Comparison of ENCODE assay signal across 23 cellular contexts in the genomic region with DNA sequence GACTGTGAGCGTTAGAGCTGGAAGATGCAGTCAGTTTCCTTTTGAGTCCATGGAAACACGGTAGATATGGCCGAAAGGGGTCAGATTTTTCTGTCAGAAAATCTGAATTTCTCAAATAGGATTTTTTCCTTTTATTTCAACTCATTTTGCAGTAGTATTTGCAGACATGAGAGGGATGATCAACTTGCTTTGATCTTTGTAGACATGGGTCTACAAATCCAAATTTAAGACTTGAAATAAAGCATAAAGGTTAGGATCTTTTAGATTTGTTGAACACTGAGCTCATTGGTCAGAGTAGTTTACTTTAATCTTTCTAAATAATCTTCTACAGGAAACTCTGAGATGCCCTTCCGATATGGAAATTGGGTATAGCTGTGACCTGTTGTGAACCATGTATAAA. TPM values are rescaled to one million over a fixed set of nuclear protein-coding genes. Genes with fewer than 3 reads are reported as not detected.
DNase-seq lines count a peak whose midpoint lies in the region; ATAC-seq, FAIRE-seq and TF ChIP-seq lines count a peak whose summit lies in the region.
"Had no signal": no experiment of that assay in that cellular context is flagged by ENCODE, and none has a peak within 500 bp of the region (broad histone marks: within the 10 kb centered on the region; RNA-seq: fewer than 3 reads in every experiment).

No MANE protein-coding gene starts in this region.

- TF ChIP-seq RAD21 in A549 (conservative IDR thresholded peaks at IDR 0.05 in 1 of 2, IDR thresholded peaks at IDR 0.05 in 1 of 2), result no peak

- WGBS in A549 (ENCODE audit: missing lambda C conversion rate), result 75% methylated on average over 4 of the region's 4 CpGs

- TF ChIP-seq EP300 in A549 (IDR thresholded peaks at IDR 0.05), result no peak

- H3K27me3 Mint-ChIP-seq in activated naive CD4-positive, alpha-beta T cell treated with anti-CD3 and anti-CD28 coated beads for 36 hours (ENCODE audit: low read depth), result no peaks in the 10 kb centered on the region
- no peaks in the 10 kb centered on the region for H3K27me3 Mint-ChIP-seq in activated CD4-positive, alpha-beta memory T cell treated with anti-CD3 and anti-CD28 coated beads, Interleukin-2, amount 10 ng/mL, durations not matched to agents 7 days and 5 days
- H3K27me3 Mint-ChIP-seq: B cell; CD4-positive, alpha-beta T cell had no signal

- CTCF ChIA-PET in activated naive CD4-positive, alpha-beta T cell treated with anti-CD3 and anti-CD28 coated beads for 36 hours (lab: Charles Lee), result interaction anchor here (0.6 kb wide), 1 partner anchor 12 kb away, joined by 5 read pairs; no protein-coding TSS in a partner anchor
- CTCF ChIA-PET in A549 (lab: Yijun Ruan, JAX) (interaction anchor here (1.9 kb wide), 1 partner anchor 10 kb away, joined by 7 read pairs; no protein-coding TSS in a partner anchor), HEK293T (lab: Yijun Ruan, JAX) (no interaction called here)
- CTCF ChIA-PET in activated CD4-positive, alpha-beta memory T cell treated with anti-CD3 and anti-CD28 coated beads, Interleukin-2, amount 10 ng/mL, durations not matched to agents 7 days and 5 days (lab: Charles Lee), result interaction anchor here (1.1 to 2.1 kb wide), 3 partner anchors 10 to 81 kb away, joined by 3 to 6 read pairs (median 4); no protein-coding TSS in a partner anchor

- no peak overlapping the region for H3K27ac ChIP-seq in A549
- H3K27ac ChIP-seq: C4-2B had no signal

- H3K9me3 ChIP-seq in A549, result no peaks in the 10 kb centered on the region
- H3K9me3 ChIP-seq: Caco-2 had no signal

- H3K4me3 ChIP-seq in A549, result no peak overlapping the region
- H3K4me3 ChIP-seq: BLaER1 treated with 17β-estradiol and CSF1 and Interleukin-3, amounts not matched to agents 10 nM and 100 nM had no signal

- ATAC-seq in A549, result no peak
- no peak for ATAC-seq in GM19397 (IDR thresholded peaks at IDR 0.05; ENCODE audit: unreplicated experiment)
- ATAC-seq: CD8-positive, alpha-beta T cell had no signal

- H3K27ac Mint-ChIP-seq in activated naive CD4-positive, alpha-beta T cell treated with anti-CD3 and anti-CD28 coated beads for 36 hours, result peak overlapping the region; percentile 8
- no peak overlapping the region for H3K27ac Mint-ChIP-seq in activated CD4-positive, alpha-beta memory T cell treated with anti-CD3 and anti-CD28 coated beads, Interleukin-2, amount 10 ng/mL, durations not matched to agents 7 days and 5 days
- H3K27ac Mint-ChIP-seq: B cell; CD8-positive, alpha-beta T cell had no signal

- H3K4me2 ChIP-seq in A549, result no peak overlapping the region

- intact Hi-C loops in activated naive CD4-positive, alpha-beta T cell treated with anti-CD3 and anti-CD28 coated beads for 36 hours (cut with micrococcal nuclease), result no loop called here

- POLR2A ChIA-PET in A549 (lab: Yijun Ruan, JAX) (no interaction called here), HEK293T (lab: Yijun Ruan, JAX) (no interaction called here)
- POLR2A ChIA-PET in activated CD4-positive, alpha-beta memory T cell treated with anti-CD3 and anti-CD28 coated beads, Interleukin-2, amount 10 ng/mL, durations not matched to agents 7 days and 5 days (lab: Charles Lee), result interaction anchor here (1.1 to 13.9 kb wide), 3 partner anchors 11 to 41 kb away, joined by 3 to 389 read pairs (median 27); a partner anchor contains a TSS

- no peaks in the 10 kb centered on the region for H3K9me3 Mint-ChIP-seq in activated naive CD4-positive, alpha-beta T cell treated with anti-CD3 and anti-CD28 coated beads for 36 hours
- no peaks in the 10 kb centered on the region for H3K9me3 Mint-ChIP-seq in activated CD4-positive, alpha-beta memory T cell treated with anti-CD3 and anti-CD28 coated beads, Interleukin-2, amount 10 ng/mL, durations not matched to agents 7 days and 5 days
- H3K9me3 Mint-ChIP-seq: CD4-positive, alpha-beta T cell; CD8-positive, alpha-beta T cell had no signal

- peaks cover 25% of the 10 kb centered on the region for H3K4me1 ChIP-seq in A549

- no peak for TF ChIP-seq CTCF in A549 (IDR thresholded peaks at IDR 0.05)

- H3K36me3 Mint-ChIP-seq in activated naive CD4-positive, alpha-beta T cell treated with anti-CD3 and anti-CD28 coated beads for 36 hours (ENCODE audit: low read depth), result peaks cover 11% of the 10 kb centered on the region
- H3K36me3 Mint-ChIP-seq in activated CD4-positive, alpha-beta memory T cell treated with anti-CD3 and anti-CD28 coated beads, Interleukin-2, amount 10 ng/mL, durations not matched to agents 7 days and 5 days (ENCODE audit: low read depth), result peaks cover 21% of the 10 kb centered on the region

- peaks cover 50% of the 10 kb centered on the region for H3K4me1 Mint-ChIP-seq in activated naive CD4-positive, alpha-beta T cell treated with anti-CD3 and anti-CD28 coated beads for 36 hours (ENCODE audit: low read depth)
- H3K4me1 Mint-ChIP-seq in activated CD4-positive, alpha-beta memory T cell treated with anti-CD3 and anti-CD28 coated beads, Interleukin-2, amount 10 ng/mL, durations not matched to agents 7 days and 5 days, result peaks cover 43% of the 10 kb centered on the region

- DNase-seq in activated naive CD4-positive, alpha-beta T cell treated with anti-CD3 and anti-CD28 coated beads for 36 hours, result no peak
- DNase-seq in activated naive CD4-positive, alpha-beta T cell (lab: John Stamatoyannopoulos, UW), result no peak
- no peak for DNase-seq in A549 (ENCODE audit: low read depth in 1 of 2, low spot score in 1 of 2)
- DNase-seq in GM19239 (ENCODE audit: insufficient read length, low spot score), result no peak
- DNase-seq in HEK293T (ENCODE audit: extremely low spot score), result no peak
- no peak for DNase-seq in NK-92 treated with Interleukin-12 subunit alpha and Interleukin-12 subunit beta, amount 100 ng/mL, for 24 hours (lab: John Stamatoyannopoulos, UW)
- DNase-seq in activated CD4-positive, alpha-beta memory T cell treated with anti-CD3 and anti-CD28 coated beads, Interleukin-2, amount 10 ng/mL, durations not matched to agents 7 days and 5 days, result no peak
- DNase-seq: 8988T; AML-193; Caco-2; Calu3; CD4-positive, alpha-beta T cell; CD8-positive, alpha-beta T cell; DMS79 treated with DMSO at 0.1 percent for 48 hours; GF-D8 had no signal

- no peak overlapping the region for H3K4me3 Mint-ChIP-seq in activated naive CD4-positive, alpha-beta T cell treated with anti-CD3 and anti-CD28 coated beads for 36 hours
- no peak overlapping the region for H3K4me3 Mint-ChIP-seq in activated CD4-positive, alpha-beta memory T cell treated with anti-CD3 and anti-CD28 coated beads, Interleukin-2, amount 10 ng/mL, durations not matched to agents 7 days and 5 days
- H3K4me3 Mint-ChIP-seq: B cell; CD4-positive, alpha-beta T cell; CD8-positive, alpha-beta T cell had no signal

- no peak for TF ChIP-seq POLR2A in A549 (IDR thresholded peaks at IDR 0.05; ENCODE audit: low read length)

- FAIRE-seq in A549 (lab: Jason Lieb, UNC) (peak; percentile 93), GM19239 (lab: Jason Lieb, UNC) (peak; percentile 96)
- FAIRE-seq: A204.1, D721Med, G401.6, GM12891 had no signal

TF ChIP-seq in A549, 52 proteins besides CTCF, POLR2A, EP300 and RAD21:
- TF ChIP-seq EHF (CRISPR knock-in tag; IDR thresholded peaks at IDR 0.05) (no peak), HOXB13 (CRISPR knock-in tag; IDR thresholded peaks at IDR 0.05; ENCODE audit: low read depth) (no peak), SMC3 (IDR thresholded peaks at IDR 0.05) (no peak), MAFK (IDR thresholded peaks at IDR 0.05; ENCODE audit: partially characterized antibody) (no peak), GATA3 (IDR thresholded peaks at IDR 0.05; ENCODE audit: borderline replicate concordance) (no peak), TFCP2L1 (CRISPR knock-in tag; IDR thresholded peaks at IDR 0.05) (no peak)
TF ChIP-seq in A549: peak in this region for 0.

TF ChIP-seq in HEK293T, 16 proteins besides CTCF, POLR2A, EP300 and RAD21:
- no peak for TF ChIP-seq SUZ12 (IDR thresholded peaks at IDR 0.05)
- TF ChIP-seq, protein P1, sequence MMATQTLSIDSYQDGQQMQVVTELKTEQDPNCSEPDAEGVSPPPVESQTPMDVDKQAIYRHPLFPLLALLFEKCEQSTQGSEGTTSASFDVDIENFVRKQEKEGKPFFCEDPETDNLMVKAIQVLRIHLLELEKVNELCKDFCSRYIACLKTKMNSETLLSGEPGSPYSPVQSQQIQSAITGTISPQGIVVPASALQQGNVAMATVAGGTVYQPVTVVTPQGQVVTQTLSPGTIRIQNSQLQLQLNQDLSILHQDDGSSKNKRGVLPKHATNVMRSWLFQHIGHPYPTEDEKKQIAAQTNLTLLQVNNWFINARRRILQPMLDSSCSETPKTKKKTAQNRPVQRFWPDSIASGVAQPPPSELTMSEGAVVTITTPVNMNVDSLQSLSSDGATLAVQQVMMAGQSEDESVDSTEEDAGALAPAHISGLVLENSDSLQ (IDR thresholded peaks at IDR 0.05), result no peak
- 0 out of 2 replicates have a peak, but pooled peaks have one; percentile 6 for TF ChIP-seq FOXA1 (IDR thresholded peaks at IDR 0.05)
- TF ChIP-seq NFRKB (IDR thresholded peaks at IDR 0.05), result no peak
- no peak for TF ChIP-seq HDGF (IDR thresholded peaks at IDR 0.05; ENCODE audit: borderline replicate concordance)

RNA-seq across cellular contexts. Expression of a gene that starts 44.7 kb away (rescaled TPM):
- 10 to 100 TPM; 32.8 to 34.8 TPM for total RNA-seq in activated naive CD4-positive, alpha-beta T cell treated with anti-CD3 and anti-CD28 coated beads for 36 hours
- polyA plus RNA-seq in A549 (2011; rRNA removed) (8.7 and 9.5 TPM in 2 replicates), A549 (2017; fragmentation: RNase III; extraction: RNeasy Plus Mini Kit Qiagen cat#74134 plus additional on column Dnase treatment) (5.8 to 7.8 TPM (median 5.9 TPM) in 3 replicates)
- 0.95 and 0.96 TPM in 2 replicates for polyA plus RNA-seq in A549 (2012; cell fraction: cytosol; rRNA removed)
- polyA plus RNA-seq in A549 (2012; cell fraction: nucleus; rRNA removed), result 0.71 and 1.4 TPM in 2 replicates
- polyA minus RNA-seq in A549 (2011; rRNA and poly(A)+ RNA removed), result 4.1 and 4.3 TPM in 2 replicates
- 10 to 100 TPM; 79.0 to 82.9 TPM for total RNA-seq in activated CD4-positive, alpha-beta memory T cell treated with anti-CD3 and anti-CD28 coated beads, Interleukin-2, amount 10 ng/mL, durations not matched to agents 7 days and 5 days
